ENCODE assay signal across 1 cellular context in the genomic region with DNA sequence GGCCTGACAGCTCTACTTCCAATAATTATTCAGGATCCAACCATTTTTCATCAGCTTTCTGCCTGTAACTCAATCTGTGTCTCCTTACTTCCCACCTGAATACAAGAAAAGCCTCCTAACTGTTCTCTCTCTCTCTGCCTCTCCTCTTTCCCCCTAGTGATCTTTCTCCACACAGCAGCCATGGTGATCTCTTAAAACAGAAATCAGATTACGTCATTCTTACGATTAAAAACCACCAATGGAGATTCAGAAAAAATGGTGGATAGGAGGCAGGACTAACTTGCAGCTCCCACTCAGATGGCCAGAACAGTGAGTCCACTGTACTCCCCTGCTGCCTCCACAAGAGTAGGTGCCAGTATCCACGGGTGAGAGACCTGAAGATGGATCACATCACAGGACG.
TF ChIP-seq lines count a peak whose summit lies in the region.

No MANE protein-coding gene starts in this region.

TF ChIP-seq in HepG2, 621 proteins besides CTCF, POLR2A, EP300 and RAD21:
- TF ChIP-seq ERF (CRISPR knock-in tag; IDR thresholded peaks at IDR 0.05), result no peak
- no peak for TF ChIP-seq ZFP90 (CRISPR knock-in tag; IDR thresholded peaks at IDR 0.05; ENCODE audit: borderline replicate concordance)
- no peak for TF ChIP-seq NR3C1 (CRISPR knock-in tag; IDR thresholded peaks at IDR 0.05)
- no peak for TF ChIP-seq ZC3H13 (CRISPR knock-in tag; IDR thresholded peaks at IDR 0.05)
- no peak for TF ChIP-seq ZNF256 (CRISPR knock-in tag; conservative IDR thresholded peaks at IDR 0.05)
- TF ChIP-seq HINFP (CRISPR knock-in tag; IDR thresholded peaks at IDR 0.05; ENCODE audit: low read depth), result no peak
- no peak for TF ChIP-seq ZNF232 (CRISPR knock-in tag; IDR thresholded peaks at IDR 0.05; ENCODE audit: borderline replicate concordance)
- TF ChIP-seq ZHX1 (CRISPR knock-in tag; IDR thresholded peaks at IDR 0.05; ENCODE audit: low read depth), result no peak
- TF ChIP-seq MEIS1 (CRISPR knock-in tag; IDR thresholded peaks at IDR 0.05; ENCODE audit: borderline replicate concordance), result no peak
- no peak for TF ChIP-seq SIN3A (IDR thresholded peaks at IDR 0.05; ENCODE audit: borderline replicate concordance, low read depth, low read length)
- no peak for TF ChIP-seq KMT2B (CRISPR knock-in tag; IDR thresholded peaks at IDR 0.05)
- peak; percentile 45 for TF ChIP-seq CREB1 (IDR thresholded peaks at IDR 0.05)
- TF ChIP-seq CREB1 (CRISPR knock-in tag; IDR thresholded peaks at IDR 0.05), result no peak
- no peak for TF ChIP-seq KLF13 (CRISPR knock-in tag; IDR thresholded peaks at IDR 0.05)
- no peak for TF ChIP-seq ZNF792 (CRISPR knock-in tag; IDR thresholded peaks at IDR 0.05)
- peak; percentile 97 for TF ChIP-seq ATF7 (IDR thresholded peaks at IDR 0.05)
- no peak for TF ChIP-seq ATF7 (CRISPR knock-in tag; IDR thresholded peaks at IDR 0.05)
